In the genomic region with DNA sequence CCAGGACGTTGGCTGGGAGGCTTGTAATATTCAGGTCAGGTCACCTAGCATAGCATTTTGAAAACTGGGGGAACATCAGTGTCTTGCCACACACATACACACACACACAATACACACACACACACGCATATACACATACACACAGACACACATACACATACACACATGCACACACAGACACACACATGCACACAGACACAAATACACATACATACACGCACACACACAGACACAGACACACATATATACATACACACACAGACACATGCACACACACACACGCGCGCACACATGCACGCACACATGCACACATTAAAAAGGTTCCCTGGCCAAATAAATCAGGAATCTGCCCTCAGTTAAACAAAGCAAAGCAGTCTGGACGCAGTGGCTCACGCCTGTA, we compare ENCODE assay signal across 1 cellular context.
TF ChIP-seq lines count a peak whose summit lies in the region.

No MANE protein-coding gene starts in this region.

TF ChIP-seq in K562, 482 proteins besides CTCF, POLR2A, EP300 and RAD21 (continued from another document):
- TF ChIP-seq ZNF277 (CRISPR knock-in tag; IDR thresholded peaks at IDR 0.05; ENCODE audit: borderline replicate concordance) (no peak), RBBP5 (IDR thresholded peaks at IDR 0.05; ENCODE audit: borderline replicate concordance, insufficient read depth, low read length, poor library complexity, severe bottlenecking) (no peak), KDM1A (IDR thresholded peaks at IDR 0.05) (peak in 1 of 2 experiments; percentile 66; a peak in 1 of 4 replicates), ARID2 (IDR thresholded peaks at IDR 0.05) (peak; percentile 9; the same call in 1 of the 2 replicates), ZSCAN32 (CRISPR knock-in tag; IDR thresholded peaks at IDR 0.05) (no peak), CBFA2T3 (IDR thresholded peaks at IDR 0.05) (0 out of 2 replicates have a peak, but pooled peaks have one; percentile 6), ELF4 (CRISPR knock-in tag; IDR thresholded peaks at IDR 0.05) (0 out of 2 replicates have a peak, but pooled peaks have one; percentile 27), MLLT1 (IDR thresholded peaks at IDR 0.05) (0 out of 4 replicates have a peak, but pooled peaks of 1 of the 2 experiments have one; percentile 46), ARID4B (CRISPR knock-in tag; IDR thresholded peaks at IDR 0.05) (no peak), EWSR1 (IDR thresholded peaks at IDR 0.05; ENCODE audit: borderline replicate concordance, low read depth, partially characterized antibody) (no peak), EGR1 (conservative IDR thresholded peaks at IDR 0.05) (no peak), RHOXF2B (CRISPR knock-in tag; conservative IDR thresholded peaks at IDR 0.05) (no peak), ARHGAP35 (IDR thresholded peaks at IDR 0.05; ENCODE audit: partially characterized antibody) (peak; percentile 53), ATF1 (CRISPR knock-in tag; IDR thresholded peaks at IDR 0.05) (no peak), ATF1 (tag; IDR thresholded peaks at IDR 0.05) (no peak), PHF20 (IDR thresholded peaks at IDR 0.05; ENCODE audit: partially characterized antibody) (peak; percentile 52)
